ENCODE assay signal across 21 cellular contexts in the genomic region with DNA sequence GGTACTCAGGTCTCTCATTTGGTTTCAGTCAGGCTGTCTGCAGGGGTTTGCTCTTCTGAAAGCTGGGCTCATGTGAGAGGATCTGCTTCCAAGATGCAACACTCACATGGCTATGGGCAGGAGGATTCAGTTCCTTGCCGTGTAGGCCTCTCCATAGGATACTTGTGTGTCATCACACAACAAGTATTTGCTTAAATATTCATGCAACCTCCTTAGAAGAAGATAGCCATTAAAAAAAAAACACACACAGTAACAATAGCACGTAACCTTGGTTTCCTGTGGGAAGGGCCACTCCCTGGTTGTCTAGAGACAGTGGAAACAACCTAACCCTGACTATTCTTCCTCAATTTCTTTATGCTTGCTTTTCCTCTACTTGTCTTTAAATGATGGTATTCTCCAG. TPM values are rescaled to one million over a fixed set of nuclear protein-coding genes. Genes with fewer than 3 reads are reported as not detected.
DNase-seq lines count a peak whose midpoint lies in the region; ATAC-seq and TF ChIP-seq lines count a peak whose summit lies in the region.
"Had no signal": no experiment of that assay in that cellular context is flagged by ENCODE, and none has a peak within 500 bp of the region (broad histone marks: within the 10 kb centered on the region; RNA-seq: fewer than 3 reads in every experiment).

No MANE protein-coding gene starts in this region.

- TF ChIP-seq CTCF in mammary epithelial cell (conservative IDR thresholded peaks at IDR 0.05 in 1 of 2, IDR thresholded peaks at IDR 0.05 in 1 of 2; ENCODE audit: extremely low read depth in 1 of 2, insufficient read depth in 1 of 2, low read depth in 1 of 2, low read length in 2 of 2) (no peak), breast epithelium (IDR thresholded peaks at IDR 0.05) (no peak), parathyroid adenoma (IDR thresholded peaks at IDR 0.05) (no peak)

- dilution Hi-C loops in mammary epithelial cell (cut with HindIII; ENCODE audit: low sequenced_read_pairs) = no loop called here

- no peak for TF ChIP-seq POLR2A in breast epithelium (IDR thresholded peaks at IDR 0.05)

- peak overlapping the region; percentile 78 for H3K27ac Mint-ChIP-seq in dendritic cell treated with granulocyte-macrophage colony-stimulating factor and Interleukin-4, amounts not matched to agents 40 ng/mL and 50 ng/mL, for 4 days
- H3K27ac Mint-ChIP-seq: activated naive CD4-positive, alpha-beta T cell treated with anti-CD3 and anti-CD28 coated beads for 36 hours had no signal

- H4K20me1 ChIP-seq in mammary epithelial cell (ENCODE audit: insufficient read depth, low read length) = no peaks in the 10 kb centered on the region

- H3K9me3 ChIP-seq in mammary epithelial cell (replicated peaks; ENCODE audit: insufficient read depth, low read length) (no peaks in the 10 kb centered on the region), breast epithelium (peaks cover 4% of the 10 kb centered on the region in 2 donors), parathyroid adenoma (ENCODE audit: control insufficient read depth, low read length) (no peaks in the 10 kb centered on the region)
- H3K9me3 ChIP-seq: HAP-1, SK-N-SH had no signal

- peaks cover 19% of the 10 kb centered on the region for H3K4me1 Mint-ChIP-seq in dendritic cell treated with granulocyte-macrophage colony-stimulating factor and Interleukin-4, amounts not matched to agents 40 ng/mL and 50 ng/mL, for 4 days (ENCODE audit: low read depth)

- DNase-seq in mammary epithelial cell (peak; percentile 12), breast epithelium (ENCODE audit: low spot score in 2 of 2) (no peak), NOMO-1 treated with dmso at 0.1 percent for 144 hours (lab: John Stamatoyannopoulos, UW; ENCODE audit: unreplicated experiment) (peak; percentile 15), 8988T (no peak)
- DNase-seq: activated CD4-positive, alpha-beta T cell treated with anti-CD3 and anti-CD28 coated beads for 48 hours; activated naive CD4-positive, alpha-beta T cell treated with anti-CD3 and anti-CD28 coated beads for 36 hours; left cardiac atrium; NCI-H1092; NCI-H2081 treated with DMSO at 0.1 percent for 48 hours; NCI-H69; SK-N-SH; stimulated activated CD4-positive, alpha-beta T cell treated with anti-CD3 and anti-CD28 coated beads, Interleukin-1b, Interleukin-23, amount 100 ng/mL, for 48 hours had no signal

- intact Hi-C loops in mammary epithelial cell (cut with micrococcal nuclease) (no loop called here), breast epithelium (cut with DNase I; ENCODE audit: low total_unique reads) (no loop called here)
- intact Hi-C loops in dendritic cell treated with granulocyte-macrophage colony-stimulating factor and Interleukin-4, amounts not matched to agents 40 ng/mL and 50 ng/mL, for 4 days (cut with micrococcal nuclease) = no loop called here

- no peaks in the 10 kb centered on the region for H3K79me2 ChIP-seq in mammary epithelial cell (ENCODE audit: insufficient read depth, low read length)
- H3K79me2 ChIP-seq in parathyroid adenoma = no peaks in the 10 kb centered on the region

- H3K4me3 ChIP-seq in mammary epithelial cell (replicated peaks in 1 of 3; ENCODE audit: insufficient read depth in 1 of 3, low read depth in 2 of 3, low read length in 3 of 3) = no peak overlapping the region
- H3K4me3 ChIP-seq in breast epithelium = no peak overlapping the region
- H3K4me3 ChIP-seq in parathyroid adenoma (ENCODE audit: low read depth, low read length) = no peak overlapping the region
- H3K4me3 ChIP-seq: coronary artery, HAP-1 had no signal

- no peaks in the 10 kb centered on the region for H3K36me3 ChIP-seq in mammary epithelial cell (ENCODE audit: insufficient read depth, low read length)
- no peaks in the 10 kb centered on the region for H3K36me3 ChIP-seq in breast epithelium
- no peaks in the 10 kb centered on the region for H3K36me3 ChIP-seq in parathyroid adenoma (ENCODE audit: control insufficient read depth, insufficient read depth, low read length)
- H3K36me3 ChIP-seq: HAP-1 had no signal

- H3K27me3 Mint-ChIP-seq in dendritic cell treated with granulocyte-macrophage colony-stimulating factor and Interleukin-4, amounts not matched to agents 40 ng/mL and 50 ng/mL, for 4 days = no peaks in the 10 kb centered on the region

- H3K27ac ChIP-seq in mammary epithelial cell (ENCODE audit: insufficient read depth, low read depth, low read length) (no peak overlapping the region), breast epithelium (no peak overlapping the region), parathyroid adenoma (no peak overlapping the region)
- H3K27ac ChIP-seq: coronary artery had no signal

- H2AFZ ChIP-seq in mammary epithelial cell (ENCODE audit: low read depth, low read length) = peak overlapping the region; percentile 27
- peak overlapping the region; percentile 2 for H2AFZ ChIP-seq in parathyroid adenoma

- no peak overlapping the region for H3K4me3 Mint-ChIP-seq in dendritic cell treated with granulocyte-macrophage colony-stimulating factor and Interleukin-4, amounts not matched to agents 40 ng/mL and 50 ng/mL, for 4 days
- H3K4me3 Mint-ChIP-seq: activated naive CD4-positive, alpha-beta T cell treated with anti-CD3 and anti-CD28 coated beads for 36 hours had no signal

- WGBS in mammary epithelial cell (ENCODE audit: low coverage, missing lambda C conversion rate) = 43% methylated on average over 2 of the region's 2 CpGs

- CTCF ChIA-PET in mammary epithelial cell (lab: Charles Lee; ENCODE audit: low non-redundant PET) = no interaction called here

- H3K9ac ChIP-seq in mammary epithelial cell (ENCODE audit: insufficient read depth, low read length) = no peak overlapping the region
- H3K9ac ChIP-seq in parathyroid adenoma = no peak overlapping the region
- H3K9ac ChIP-seq: SK-N-SH had no signal

- H3K4me2 ChIP-seq in mammary epithelial cell (ENCODE audit: insufficient read depth, low read depth, low read length) = no peak overlapping the region
- no peak overlapping the region for H3K4me2 ChIP-seq in parathyroid adenoma (ENCODE audit: low read length)
- H3K4me2 ChIP-seq: SK-N-SH had no signal

- no TSS peak for BruUV-seq in mammary epithelial cell (replicated peaks; lab: Mats Ljungman, UMichigan)

- H3K36me3 Mint-ChIP-seq in dendritic cell treated with granulocyte-macrophage colony-stimulating factor and Interleukin-4, amounts not matched to agents 40 ng/mL and 50 ng/mL, for 4 days (ENCODE audit: low read depth) = no peaks in the 10 kb centered on the region

- H3K27me3 ChIP-seq in mammary epithelial cell (ENCODE audit: insufficient read depth, low read length) (no peaks in the 10 kb centered on the region), breast epithelium (no peaks in the 10 kb centered on the region), parathyroid adenoma (ENCODE audit: control insufficient read depth, insufficient read depth, low read length) (no peaks in the 10 kb centered on the region)

- no peak for ATAC-seq in GM19324 (IDR thresholded peaks at IDR 0.05; ENCODE audit: low FRiP score, unreplicated experiment)
- no peak for ATAC-seq in GM18498 (IDR thresholded peaks at IDR 0.05; ENCODE audit: unreplicated experiment)
- ATAC-seq: Panc1 had no signal

- H3K4me1 ChIP-seq in mammary epithelial cell (ENCODE audit: insufficient read depth, low read length) = no peaks in the 10 kb centered on the region
- H3K4me1 ChIP-seq in breast epithelium = no peaks in the 10 kb centered on the region
- no peaks in the 10 kb centered on the region for H3K4me1 ChIP-seq in parathyroid adenoma
- H3K4me1 ChIP-seq: HAP-1 had no signal

- H3K9me3 Mint-ChIP-seq in dendritic cell treated with granulocyte-macrophage colony-stimulating factor and Interleukin-4, amounts not matched to agents 40 ng/mL and 50 ng/mL, for 4 days = no peaks in the 10 kb centered on the region
- H3K9me3 Mint-ChIP-seq: activated naive CD4-positive, alpha-beta T cell treated with anti-CD3 and anti-CD28 coated beads for 36 hours had no signal

- in situ Hi-C loops in mammary epithelial cell (cut with MboI; ENCODE audit: low sequenced_read_pairs in 2 of 2) = no loop called here

RNA-seq across cellular contexts. Expression of a gene that starts 31.8 kb away (rescaled TPM):
- total RNA-seq in mammary epithelial cell (not detected), breast epithelium (10 to 100 TPM in 1 of 3 donors, 1 to 10 TPM in 2; 2.0 to 15.5 (median 2.3) TPM)
- polyA plus RNA-seq in mammary epithelial cell = not detected
- polyA minus RNA-seq in mammary epithelial cell = not detected
- total RNA-seq: activated naive CD4-positive, alpha-beta T cell treated with anti-CD3 and anti-CD28 coated beads for 36 hours; fibroblast of villous mesenchyme; osteocyte had no signal
- polyA plus RNA-seq: SK-N-SH had no signal

RNA-seq across cellular contexts. Expression of a gene that starts 40.2 kb away (rescaled TPM):
- not detected for total RNA-seq in mammary epithelial cell
- not detected for polyA plus RNA-seq in mammary epithelial cell
- polyA minus RNA-seq in mammary epithelial cell = not detected
- total RNA-seq in breast epithelium = under 1 TPM in 1 of 3 donors, not detected in 2; 0.96 TPM
- total RNA-seq: activated naive CD4-positive, alpha-beta T cell treated with anti-CD3 and anti-CD28 coated beads for 36 hours; fibroblast of villous mesenchyme; osteocyte had no signal
- polyA plus RNA-seq: SK-N-SH had no signal

RNA-seq across cellular contexts. Expression of a gene that starts 59.2 kb away (rescaled TPM):
- total RNA-seq in mammary epithelial cell (not detected), breast epithelium (under 1 TPM; 0.15 to 0.48 (median 0.33) TPM)
- not detected for polyA plus RNA-seq in mammary epithelial cell
- not detected for polyA minus RNA-seq in mammary epithelial cell
- total RNA-seq: activated naive CD4-positive, alpha-beta T cell treated with anti-CD3 and anti-CD28 coated beads for 36 hours; fibroblast of villous mesenchyme; osteocyte had no signal
- polyA plus RNA-seq: SK-N-SH had no signal

Comparison
In these comparisons a context has a peak if more than half of its experiments do, and no peak if none do; other contexts are left out.
1. DNase-seq: peak in mammary epithelial cell (single experiment) and NOMO-1 treated with dmso at 0.1 percent for 144 hours (single experiment); none in breast epithelium (0 of 2) and 8988T (single experiment).